In the genomic region with DNA sequence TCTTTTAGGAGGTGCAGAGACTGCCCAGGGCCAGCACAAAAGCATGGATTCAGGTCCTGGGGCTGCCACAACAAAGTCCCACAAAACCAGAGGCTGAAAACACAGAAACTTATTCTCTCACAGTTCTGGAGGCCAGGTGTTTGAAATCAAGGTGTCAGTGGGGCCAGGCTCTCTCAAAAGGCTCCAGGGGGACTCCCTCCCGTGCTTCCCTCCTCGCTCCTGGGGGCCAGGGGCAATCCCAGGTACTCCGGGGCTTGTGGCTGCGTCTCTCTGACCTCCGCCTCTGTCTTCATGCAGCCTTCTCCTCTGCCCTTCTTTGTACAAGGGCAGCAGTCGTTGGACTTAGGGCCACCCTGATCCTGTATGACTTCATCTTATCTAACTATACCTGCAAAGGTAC, we compare ENCODE assay signal across 24 cellular contexts. TPM values are rescaled to one million over a fixed set of nuclear protein-coding genes. Genes with fewer than 3 reads are reported as not detected.
A peak's percentile ranks its signal among the peaks of the same experiment; 100 is the strongest.
DNase-seq lines count a peak whose midpoint lies in the region; FAIRE-seq and TF ChIP-seq lines count a peak whose summit lies in the region.
"Had no signal": no experiment of that assay in that cellular context is flagged by ENCODE, and none has a peak within 500 bp of the region (broad histone marks: within the 10 kb centered on the region; RNA-seq: fewer than 3 reads in every experiment).

No MANE protein-coding gene starts in this region.

- H3K9me3 ChIP-seq in H1 (ENCODE audit: insufficient read depth in 2 of 2, low read depth in 1 of 2, low read length in 1 of 2) (peaks cover 3% of the 10 kb centered on the region in 2 experiments; a peak in 2 of 4 replicates), osteoblast (ENCODE audit: low read depth, low read length) (no peaks in the 10 kb centered on the region)
- H3K9me3 ChIP-seq: body of pancreas, HAP-1, ovary, tibial artery had no signal

- no peak overlapping the region for H3K27ac ChIP-seq in H1 (ENCODE audit: low read depth, low read length)
- no peak overlapping the region for H3K27ac ChIP-seq in osteoblast (ENCODE audit: low read depth, low read length)
- H3K27ac ChIP-seq: body of pancreas, ovary, tibial artery had no signal

- no peak overlapping the region for H3K14ac ChIP-seq in H1 (ENCODE audit: insufficient read length)

- H2BK15ac ChIP-seq in H1 (ENCODE audit: low read length) = no peak overlapping the region

- H3K79me1 ChIP-seq in H1 (ENCODE audit: low read depth, low read length) = no peaks in the 10 kb centered on the region

- H3K4me1 ChIP-seq in H1 (replicated peaks in 1 of 4; ENCODE audit: control insufficient read depth in 3 of 4, insufficient read depth in 4 of 4, low read length in 3 of 4) (peaks cover 0 to 7% (median 1%) of the 10 kb centered on the region in 4 experiments; a peak in 4 of 7 replicates), osteoblast (ENCODE audit: insufficient read depth, low read length) (no peaks in the 10 kb centered on the region)
- H3K4me1 ChIP-seq: body of pancreas, HAP-1, tibial artery had no signal

- H3K79me2 ChIP-seq in H1 (ENCODE audit: control insufficient read depth in 1 of 2, insufficient read depth in 2 of 2, low read length in 2 of 2) = no peaks in the 10 kb centered on the region
- no peaks in the 10 kb centered on the region for H3K79me2 ChIP-seq in osteoblast (ENCODE audit: insufficient read depth, low read length)

- H3K23ac ChIP-seq in H1 (ENCODE audit: insufficient read length) = no peak overlapping the region

- no peak overlapping the region for H4K91ac ChIP-seq in H1 (replicated peaks; ENCODE audit: insufficient read length, low read length)

- H3K23me2 ChIP-seq in H1 (ENCODE audit: low read depth, low read length) = 0 out of 2 replicates have a peak, but pooled peaks cover 3% of the 10 kb centered on the region

- no peak overlapping the region for H3K56ac ChIP-seq in H1 (replicated peaks; ENCODE audit: insufficient read length, low read depth, low read length)

- TF ChIP-seq POLR2A in H1 (IDR thresholded peaks at IDR 0.05; ENCODE audit: control extremely low read depth in 1 of 2, low read depth in 2 of 2, low read length in 2 of 2) = no peak

- no peak for TF ChIP-seq RAD21 in H1 (IDR thresholded peaks at IDR 0.05 in 1 of 2, conservative IDR thresholded peaks at IDR 0.05 in 1 of 2; ENCODE audit: low read depth in 2 of 2, low read length in 2 of 2)

- H2AFZ ChIP-seq in H1 (ENCODE audit: low read length) (no peak overlapping the region), osteoblast (ENCODE audit: low read length) (no peak overlapping the region)

- no peaks in the 10 kb centered on the region for H3K36me3 ChIP-seq in H7 (replicated peaks; ENCODE audit: control insufficient read depth, insufficient read depth, low read length)
- H3K36me3 ChIP-seq in H1 (ENCODE audit: control insufficient read depth in 2 of 4, insufficient read depth in 4 of 4, low read length in 3 of 4) = no peaks in the 10 kb centered on the region
- H3K36me3 ChIP-seq in osteoblast (ENCODE audit: insufficient read depth, low read length) = no peaks in the 10 kb centered on the region
- H3K36me3 ChIP-seq: HAP-1, ovary, tibial artery had no signal

- no peak overlapping the region for H2BK120ac ChIP-seq in H1 (replicated peaks; ENCODE audit: low read depth, low read length)

- H4K5ac ChIP-seq in H1 (ENCODE audit: insufficient read length, low read depth, low read length) = no peak overlapping the region

- H4K20me1 ChIP-seq in H1 (replicated peaks in 1 of 2; ENCODE audit: control insufficient read depth in 1 of 2, insufficient read depth in 2 of 2, low read length in 2 of 2) (peaks cover 2 to 6% of the 10 kb centered on the region in 2 experiments), osteoblast (ENCODE audit: insufficient read depth, low read length) (no peaks in the 10 kb centered on the region)

- FAIRE-seq in H1 (lab: Jason Lieb, UNC) = no peak
- FAIRE-seq: colon, GM12891, keratinocyte, RCC 7860 had no signal

- no peak overlapping the region for H3K9ac ChIP-seq in H1 (replicated peaks in 1 of 4; ENCODE audit: extremely low read depth in 1 of 4, low read depth in 3 of 4, low read length in 3 of 4)

- TF ChIP-seq CTCF in H1 (IDR thresholded peaks at IDR 0.05; ENCODE audit: control extremely low read depth in 1 of 3, insufficient read depth in 1 of 3, low read depth in 1 of 3, low read length in 3 of 3) (no peak), osteoblast (IDR thresholded peaks at IDR 0.05; ENCODE audit: extremely low read depth, low read depth, low read length) (no peak)

- no peak overlapping the region for H2BK20ac ChIP-seq in H1 (ENCODE audit: low read length)

- POLR2A ChIA-PET in H1 (lab: Charles Lee; ENCODE audit: partially characterized antibody) = no interaction called here

- no peak overlapping the region for H2BK12ac ChIP-seq in H1 (ENCODE audit: low read depth, low read length)

- DNase-seq in D341Med (ENCODE audit: low spot score) (peak; percentile 27), H7 (peak; percentile 50), H1 (ENCODE audit: low read depth in 1 of 2, low spot score in 2 of 2) (no peak), osteoblast (ENCODE audit: insufficient read length, low spot score, missing footprints) (peak; percentile 35), NCI-H1105 (lab: John Stamatoyannopoulos, UW) (no peak), NCI-H510A treated with DMSO at 0.1 percent for 48 hours (lab: John Stamatoyannopoulos, UW) (no peak)
- no peak for DNase-seq in stimulated activated CD4-positive, alpha-beta T cell treated with anti-CD3 and anti-CD28 coated beads, Interleukin-4, amount 100 ng/mL, for 4 hours
- DNase-seq: activated CD4-positive, alpha-beta T cell treated with anti-CD3 and anti-CD28 coated beads, Interleukin-2, amount 50 U/mL, for 1 hour; IMR-90; naive B cell; NCI-H1048; NCI-H69; stimulated activated CD4-positive, alpha-beta T cell treated with anti-CD3 and anti-CD28 coated beads, Interleukin-15, amount 100 ng/mL, for 24 hours; T-helper 2 cell had no signal

- CTCF ChIA-PET in H1 (lab: Charles Lee; ENCODE audit: partially characterized antibody) = no interaction called here

- H3K18ac ChIP-seq in H1 (ENCODE audit: extremely low read depth, low read length) = no peak overlapping the region

- no peaks in the 10 kb centered on the region for H3K27me3 ChIP-seq in H7 (ENCODE audit: control insufficient read depth, insufficient read depth, low read length)
- peaks cover 0 to 6% (median 0%) of the 10 kb centered on the region in 4 experiments; a peak in 1 of 7 replicates for H3K27me3 ChIP-seq in H1 (replicated peaks in 1 of 4; ENCODE audit: control insufficient read depth in 3 of 4, extremely low read depth in 1 of 4, insufficient read depth in 3 of 4, low read length in 3 of 4)
- H3K27me3 ChIP-seq in osteoblast (ENCODE audit: insufficient read depth, low read length) = peaks cover 19% of the 10 kb centered on the region
- H3K27me3 ChIP-seq: body of pancreas, ovary had no signal

- TF ChIP-seq EP300 in H1 (IDR thresholded peaks at IDR 0.05; ENCODE audit: borderline replicate concordance in 1 of 2, low read depth in 2 of 2, low read length in 2 of 2) = no peak

- H3K4me3 ChIP-seq in H7 (ENCODE audit: insufficient read depth, low read depth, low read length) = no peak overlapping the region
- H3K4me3 ChIP-seq in H1 (ENCODE audit: extremely low read depth in 1 of 4, insufficient read depth in 2 of 4, low read depth in 3 of 4, low read length in 4 of 4) = no peak overlapping the region
- no peak overlapping the region for H3K4me3 ChIP-seq in osteoblast (ENCODE audit: insufficient read depth, low read length)
- H3K4me3 ChIP-seq: body of pancreas, HAP-1, ovary, tibial artery had no signal

- H2AK5ac ChIP-seq in H1 (ENCODE audit: low read depth, low read length) = no peak overlapping the region

- peak overlapping the region; percentile 9 for H4K8ac ChIP-seq in H1 (ENCODE audit: extremely low read depth, insufficient read depth, low read length)

- H3K4me2 ChIP-seq in H1 (ENCODE audit: insufficient read depth in 1 of 2, low read depth in 2 of 2, low read length in 2 of 2) (no peak overlapping the region), osteoblast (ENCODE audit: insufficient read depth, low read length) (no peak overlapping the region)

- WGBS in H1 (ENCODE audit: extremely low coverage in 1 of 2, insufficient coverage in 1 of 2, insufficient read length in 1 of 2, insufficient replicate concordance in 2 of 2, low coverage in 1 of 2, low lambda C conversion rate in 2 of 2, missing lambda C conversion rate in 1 of 2), 2 experiments = 85% methylated on average over 6 of the region's 6 CpGs; no CpG with 5 or more reads in 1 of the 2 experiments

- no peak overlapping the region for H3K4ac ChIP-seq in H1 (replicated peaks; ENCODE audit: insufficient read length, low read depth, low read length)

- H2BK5ac ChIP-seq in H1 (ENCODE audit: low read depth, low read length) = no peak overlapping the region

TF ChIP-seq in H1, 55 proteins besides CTCF, POLR2A, EP300 and RAD21:
- TF ChIP-seq CBX5 (IDR thresholded peaks at IDR 0.05; ENCODE audit: low read depth, low read length) (no peak), TEAD4 (IDR thresholded peaks at IDR 0.05; ENCODE audit: low read depth, low read length) (no peak), SUZ12 (IDR thresholded peaks at IDR 0.05; ENCODE audit: low read length) (no peak), MAFK (IDR thresholded peaks at IDR 0.05; ENCODE audit: low read depth, low read length) (no peak), GABPA (IDR thresholded peaks at IDR 0.05; ENCODE audit: borderline replicate concordance, insufficient read depth, low read length) (no peak), TBP (IDR thresholded peaks at IDR 0.05; ENCODE audit: low read depth, low read length) (no peak), HDAC2 (IDR thresholded peaks at IDR 0.05; ENCODE audit: borderline replicate concordance in 1 of 2, low read depth in 2 of 2, low read length in 2 of 2) (no peak), NRF1 (IDR thresholded peaks at IDR 0.05; ENCODE audit: low read depth, low read length) (no peak), EGR1 (IDR thresholded peaks at IDR 0.05; ENCODE audit: borderline replicate concordance, low read depth, low read length) (no peak)

RNA-seq across cellular contexts. Expression of gene RBFOX3, which starts 8.3 kb away (rescaled TPM):
- 3.5 and 13.4 TPM in 2 replicates for total RNA-seq in H7 (2014; rRNA removed; shearing (Covaris generic))
- 19.7 and 26.2 TPM in 2 replicates for total RNA-seq in H1 (2021; fragmentation: NEBNext Ultra II Directional; extraction: Animal tissue kit (Norgen Biotek cat#: 25700))
- polyA plus RNA-seq in H1 (2011; rRNA removed) = 8.0 and 13.9 TPM in 2 replicates
- polyA plus RNA-seq in H1 (2011; cell fraction: cytosol; rRNA removed) = 10.0 TPM
- 20.8 TPM for polyA plus RNA-seq in H1 (2011; cell fraction: nucleus; rRNA removed)
- polyA plus RNA-seq in H1 (2012, experiment 1 of 2) = 17.5 to 29.6 TPM (median 23.9 TPM) in 4 replicates
- 11.2 TPM for polyA plus RNA-seq in H1 (2012, experiment 2 of 2)
- polyA plus RNA-seq in H1 (2013, experiment 1 of 2) = 33.0 TPM
- 28.2 TPM for polyA plus RNA-seq in H1 (2013, experiment 2 of 2)
- polyA minus RNA-seq in H1 (2011; rRNA and poly(A)+ RNA removed) = 1.9 and 2.5 TPM in 2 replicates
- polyA minus RNA-seq in H1 (2011; cell fraction: cytosol; rRNA and poly(A)+ RNA removed) = 6.4 TPM
- 14.4 TPM for polyA minus RNA-seq in H1 (2011; cell fraction: nucleus; rRNA and poly(A)+ RNA removed)
- not detected in 2 replicates for total RNA-seq in osteoblast
- total RNA-seq: IMR-90, right cardiac atrium, SK-MEL-5 had no signal
- polyA plus RNA-seq: keratinocyte had no signal

Comparison
In these comparisons a context has a peak if more than half of its experiments do, and no peak if none do; other contexts are left out.
1. DNase-seq: peak in D341Med (single experiment), H7 (single experiment) and osteoblast (single experiment); none in H1 (0 of 2), NCI-H1105 (single experiment), stimulated activated CD4-positive, alpha-beta T cell treated with anti-CD3 and anti-CD28 coated beads, Interleukin-4, amount 100 ng/mL, for 4 hours (0 of 2) and NCI-H510A treated with DMSO at 0.1 percent for 48 hours (single experiment).